In the genomic region with DNA sequence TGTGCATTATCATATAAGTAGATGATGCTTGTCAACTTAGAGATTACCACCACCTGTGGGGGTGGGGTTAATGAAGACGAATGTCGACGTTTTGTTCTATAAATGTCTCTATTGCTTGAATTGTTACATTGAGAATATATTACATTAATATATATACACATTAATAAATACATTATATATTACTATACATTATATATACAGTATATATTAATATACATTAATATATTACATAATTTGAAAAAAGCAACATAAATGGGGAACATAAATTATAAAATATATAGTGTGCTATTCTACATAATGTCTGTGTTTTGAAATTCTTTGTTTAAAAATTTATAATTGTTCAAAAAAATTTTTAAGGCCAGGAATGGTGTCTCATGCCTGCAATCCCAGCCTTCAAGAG, we compare ENCODE assay signal across 23 cellular contexts.
DNase-seq lines count a peak whose midpoint lies in the region; FAIRE-seq and TF ChIP-seq lines count a peak whose summit lies in the region.
"Had no signal": no experiment of that assay in that cellular context is flagged by ENCODE, and none has a peak within 500 bp of the region (broad histone marks: within the 10 kb centered on the region; RNA-seq: fewer than 3 reads in every experiment).

No MANE protein-coding gene starts in this region.

- H3K4ac ChIP-seq in H9 (ENCODE audit: low read depth, low read length): no peak overlapping the region

- no peak overlapping the region for H3K27ac ChIP-seq in H9 (ENCODE audit: insufficient read length, low read depth, low read length)
- H3K27ac ChIP-seq: A549; BLaER1 treated with 17β-estradiol and CSF1 and Interleukin-3, amounts not matched to agents 10 nM and 100 nM; C4-2B had no signal

- no peak overlapping the region for H3K14ac ChIP-seq in H9 (ENCODE audit: insufficient read depth, low read length)

- H3K4me3 Mint-ChIP-seq in H9: no peak overlapping the region
- H3K4me3 Mint-ChIP-seq: B cell; CD4-positive, alpha-beta T cell; CD8-positive, alpha-beta T cell had no signal

- H2AK5ac ChIP-seq in H9 (ENCODE audit: insufficient read length, low read length): no peak overlapping the region

- H2BK12ac ChIP-seq in H9 (ENCODE audit: insufficient read length, low read depth, low read length): no peak overlapping the region

- H3K18ac ChIP-seq in H9 (ENCODE audit: insufficient read length, low read depth, low read length): no peak overlapping the region

- no peak overlapping the region for H3K27ac Mint-ChIP-seq in H9
- H3K27ac Mint-ChIP-seq: B cell; CD4-positive, alpha-beta T cell; CD8-positive, alpha-beta T cell had no signal

- FAIRE-seq in G401.6 (lab: Jason Lieb, UNC) (peak; percentile 13), RCC 7860 (lab: Jason Lieb, UNC) (peak; percentile 20), colon (lab: Jason Lieb, UNC) (peak; percentile 47)
- FAIRE-seq: A549, D721Med, GM12878, GM12892, GM18507 had no signal

- H3T11ph ChIP-seq in H9 (ENCODE audit: low read length): no peak overlapping the region

- H2BK120ac ChIP-seq in H9 (ENCODE audit: low read depth, low read length, poor library complexity, severe bottlenecking): no peak overlapping the region

- no peaks in the 10 kb centered on the region for H3K27me3 Mint-ChIP-seq in H9 (ENCODE audit: low read depth)
- H3K27me3 Mint-ChIP-seq: CD4-positive, alpha-beta T cell had no signal

- peaks cover 0 to under 1% of the 10 kb centered on the region in 2 experiments; a peak in 2 of 5 replicates for H3K9me3 Mint-ChIP-seq in H9
- H3K9me3 Mint-ChIP-seq: CD4-positive, alpha-beta T cell; CD8-positive, alpha-beta T cell had no signal

- H2BK20ac ChIP-seq in H9 (ENCODE audit: low read depth, low read length, poor library complexity, severe bottlenecking): no peak overlapping the region

- H4K8ac ChIP-seq in H9 (replicated peaks; ENCODE audit: insufficient read length, low read depth, low read length): no peak overlapping the region

- no peak overlapping the region for H3K23ac ChIP-seq in H9 (ENCODE audit: insufficient read length, low read depth, low read length)

- H4K20me1 ChIP-seq in H9 (ENCODE audit: control insufficient read depth, insufficient read depth, insufficient read length): no peaks in the 10 kb centered on the region
- H4K20me1 ChIP-seq: BLaER1 treated with 17β-estradiol and CSF1 and Interleukin-3, amounts not matched to agents 10 nM and 100 nM had no signal

- peaks cover 0 to 2% (median 0%) of the 10 kb centered on the region in 3 experiments; a peak in 2 of 7 replicates for H3K36me3 Mint-ChIP-seq in H9 (ENCODE audit: insufficient read depth in 1 of 3, low read depth in 3 of 3)

- H2BK5ac ChIP-seq in H9 (ENCODE audit: insufficient read length, low read length): no peak overlapping the region

- H3K4me2 ChIP-seq in H9 (ENCODE audit: insufficient read depth, insufficient read length, low read length): no peak overlapping the region
- H3K4me2 ChIP-seq: A549; BLaER1 treated with 17β-estradiol and CSF1 and Interleukin-3, amounts not matched to agents 10 nM and 100 nM had no signal

- no peak overlapping the region for H4K91ac ChIP-seq in H9 (ENCODE audit: insufficient read length, low read depth, low read length)

- H4K5ac ChIP-seq in H9 (ENCODE audit: insufficient read length, low read depth, low read length): no peak overlapping the region

- no peak for TF ChIP-seq CTCF in H9 (conservative IDR thresholded peaks at IDR 0.05)

- H3K79me1 ChIP-seq in H9 (ENCODE audit: insufficient read depth, low read depth, low read length, poor library complexity, severe bottlenecking): no peaks in the 10 kb centered on the region

- H3K4me1 Mint-ChIP-seq in H9: peaks cover 15% of the 10 kb centered on the region in 2 experiments

- DNase-seq in RCC 7860 (ENCODE audit: low spot score) (no peak), NCI-H748 (lab: John Stamatoyannopoulos, UW; ENCODE audit: unreplicated experiment) (no peak), H9 (no peak), globus pallidus (ENCODE audit: low spot score) (no peak), islet precursor cell (no peak)
- DNase-seq: 8988T; AML-193; Caco-2; Calu3; CD4-positive, alpha-beta T cell; CD8-positive, alpha-beta T cell; DMS79 treated with DMSO at 0.1 percent for 48 hours; GDM1 had no signal

- H3K9ac ChIP-seq in H9 (ENCODE audit: extremely low read depth, insufficient read length, low read length): no peak overlapping the region
- H3K9ac ChIP-seq: BLaER1 treated with 17β-estradiol and CSF1 and Interleukin-3, amounts not matched to agents 10 nM and 100 nM had no signal

- no peak overlapping the region for H2AFZ ChIP-seq in H9 (ENCODE audit: low read length)

- H3K9me3 ChIP-seq in H9 (ENCODE audit: control insufficient read depth, low read depth, low read length): no peaks in the 10 kb centered on the region
- H3K9me3 ChIP-seq: A549, Caco-2 had no signal

- H3K79me2 ChIP-seq in H9 (ENCODE audit: insufficient read depth, low read length): no peaks in the 10 kb centered on the region

- no peaks in the 10 kb centered on the region for H3K23me2 ChIP-seq in H9 (ENCODE audit: insufficient read length, low read depth, low read length, poor library complexity, severe bottlenecking)

- H3K4me1 ChIP-seq in H9 (ENCODE audit: insufficient read depth, low read length): 0 out of 2 replicates have a peak, but pooled peaks cover 3% of the 10 kb centered on the region
- H3K4me1 ChIP-seq: Caco-2 had no signal

- no peak overlapping the region for H2BK15ac ChIP-seq in H9 (ENCODE audit: low read depth, low read length)

- no peak overlapping the region for H3K56ac ChIP-seq in H9 (ENCODE audit: insufficient read length, low read depth, low read length)

- WGBS in H9 (ENCODE audit: extremely low coverage, insufficient read length, low lambda C conversion rate): no CpG with 5 or more reads among the region's 3 CpGs

- no peaks in the 10 kb centered on the region for H3K27me3 ChIP-seq in H9 (ENCODE audit: insufficient read depth, low read length)
- H3K27me3 ChIP-seq: BLaER1 treated with 17β-estradiol and CSF1 and Interleukin-3, amounts not matched to agents 10 nM and 100 nM had no signal
